ENCODE assay signal across 10 cellular contexts in genomic region chr2:234451852-234452625, GRCh38. TPM values are rescaled to one million over a fixed set of nuclear protein-coding genes. Genes with fewer than 3 reads are reported as not detected.
DNase-seq lines count a peak whose midpoint lies in the region; ATAC-seq and TF ChIP-seq lines count a peak whose summit lies in the region.
"Had no signal": no experiment of that assay in that cellular context is flagged by ENCODE, and none has a peak within 500 bp of the region (broad histone marks: within the 10 kb centered on the region; RNA-seq: fewer than 3 reads in every experiment).

No MANE protein-coding gene starts in this region.

- H3K4me3 ChIP-seq in AG04449 (ENCODE audit: low read depth, low read length) (no peak overlapping the region), WERI-Rb-1 (ENCODE audit: low read depth, low read length) (no peak overlapping the region)

- no peaks in the 10 kb centered on the region for H3K27me3 ChIP-seq in WERI-Rb-1 (ENCODE audit: insufficient read depth, low read depth, severe bottlenecking)

- H3K9me3 Mint-ChIP-seq in HFFc6, result peaks cover 10% of the 10 kb centered on the region
- H3K9me3 Mint-ChIP-seq in activated naive CD8-positive, alpha-beta T cell treated with anti-CD3 and anti-CD28 coated beads, Interleukin-2, amount 10 ng/mL, durations not matched to agents 7 days and 5 days, result no peaks in the 10 kb centered on the region

- peak; percentile 95 for DNase-seq in AG04449 (ENCODE audit: low read depth, low spot score)
- peak; percentile 86 for DNase-seq in HFFc6
- DNase-seq in activated naive CD8-positive, alpha-beta T cell treated with anti-CD3 and anti-CD28 coated beads, Interleukin-2, amount 10 ng/mL, durations not matched to agents 7 days and 5 days, result no peak
- peak; percentile 60 for DNase-seq in kidney tubule cell (ENCODE audit: low spot score)
- DNase-seq in NOMO-1 (lab: John Stamatoyannopoulos, UW; ENCODE audit: unreplicated experiment in 2 of 2), result no peak
- no peak for DNase-seq in NCI-H526 (lab: John Stamatoyannopoulos, UW)
- DNase-seq in WERI-Rb-1, result no peak
- DNase-seq: NCI-H2107 had no signal

- CTCF ChIA-PET in AG04449 (lab: Yijun Ruan, JAX), result interaction anchor here (1.1 to 1.7 kb wide), 3 partner anchors 13 to 317 kb away, joined by 4 to 5 read pairs (median 4); no protein-coding TSS in a partner anchor

- no peaks in the 10 kb centered on the region; the same call in 1 of the 2 replicates for H3K27me3 Mint-ChIP-seq in HFFc6 (ENCODE audit: insufficient read depth)
- no peaks in the 10 kb centered on the region for H3K27me3 Mint-ChIP-seq in activated naive CD8-positive, alpha-beta T cell treated with anti-CD3 and anti-CD28 coated beads, Interleukin-2, amount 10 ng/mL, durations not matched to agents 7 days and 5 days

- TF ChIP-seq CTCF in AG04449 (IDR thresholded peaks at IDR 0.05; ENCODE audit: insufficient read depth, low read length, missing control alignments), result no peak
- no peak for TF ChIP-seq CTCF in HFFc6 (IDR thresholded peaks at IDR 0.05)
- TF ChIP-seq CTCF in WERI-Rb-1 (IDR thresholded peaks at IDR 0.05; ENCODE audit: low read depth, low read length), result no peak

- peak; percentile 9 for ATAC-seq in activated naive CD8-positive, alpha-beta T cell treated with anti-CD3 and anti-CD28 coated beads, Interleukin-2, amount 10 ng/mL, durations not matched to agents 7 days and 5 days (ENCODE audit: low read depth)
- no peak for ATAC-seq in HG02678 (IDR thresholded peaks at IDR 0.05; ENCODE audit: unreplicated experiment)

- peaks cover 62% of the 10 kb centered on the region for H3K4me1 Mint-ChIP-seq in HFFc6 (ENCODE audit: low read depth)
- peaks cover 72% of the 10 kb centered on the region for H3K4me1 Mint-ChIP-seq in activated naive CD8-positive, alpha-beta T cell treated with anti-CD3 and anti-CD28 coated beads, Interleukin-2, amount 10 ng/mL, durations not matched to agents 7 days and 5 days

- H3K27ac ChIP-seq in WERI-Rb-1, result no peak overlapping the region
- H3K27ac ChIP-seq: VCaP had no signal

- POLR2A ChIA-PET in AG04449 (lab: Yijun Ruan, JAX), result interaction anchor here (0.6 to 1.3 kb wide), 6 partner anchors 12 to 200 kb away, joined by 3 to 5 read pairs (median 4); partner anchors contain the start of gene ARL4C
- POLR2A ChIA-PET in activated naive CD8-positive, alpha-beta T cell treated with anti-CD3 and anti-CD28 coated beads, Interleukin-2, amount 10 ng/mL, durations not matched to agents 7 days and 5 days (lab: Charles Lee), result interaction anchor here (0.6 to 12.8 kb wide), 24 partner anchors 8 to 462 kb away, joined by 3 to 466 read pairs (median 4); partner anchors contain the start of gene ARL4C

- H3K9me3 ChIP-seq in WERI-Rb-1 (ENCODE audit: severe bottlenecking), result no peaks in the 10 kb centered on the region

- no peaks in the 10 kb centered on the region for H3K36me3 ChIP-seq in WERI-Rb-1

- peak overlapping the region; percentile 91 for H3K27ac Mint-ChIP-seq in HFFc6
- H3K27ac Mint-ChIP-seq in activated naive CD8-positive, alpha-beta T cell treated with anti-CD3 and anti-CD28 coated beads, Interleukin-2, amount 10 ng/mL, durations not matched to agents 7 days and 5 days, result peak overlapping the region; percentile 90

- H3K36me3 Mint-ChIP-seq in HFFc6 (ENCODE audit: low read depth), result peaks cover 15% of the 10 kb centered on the region
- H3K36me3 Mint-ChIP-seq in activated naive CD8-positive, alpha-beta T cell treated with anti-CD3 and anti-CD28 coated beads, Interleukin-2, amount 10 ng/mL, durations not matched to agents 7 days and 5 days, result peaks cover 76% of the 10 kb centered on the region

- H3K4me3 Mint-ChIP-seq in HFFc6, result peak overlapping the region; percentile 51
- H3K4me3 Mint-ChIP-seq in activated naive CD8-positive, alpha-beta T cell treated with anti-CD3 and anti-CD28 coated beads, Interleukin-2, amount 10 ng/mL, durations not matched to agents 7 days and 5 days, result peak overlapping the region; percentile 91

RNA-seq across cellular contexts. Expression of gene ARL4C, which starts 44.8 kb away (rescaled TPM):
- 1 to 10 TPM; 3.6 to 6.5 (median 6.0) TPM for total RNA-seq in HFFc6 (2021; fragmentation: NEBNext Ultra II Directional; extraction: Animal tissue kit (Norgen Biotek cat#: 25700))
- 100 to 1,000 TPM; 210 to 214 TPM for total RNA-seq in activated naive CD8-positive, alpha-beta T cell treated with anti-CD3 and anti-CD28 coated beads, Interleukin-2, amount 10 ng/mL, durations not matched to agents 7 days and 5 days

Comparison
In these comparisons a context has a peak if more than half of its experiments do, and no peak if none do; other contexts are left out.
1. DNase-seq: peak in AG04449 (single experiment), HFFc6 (single experiment) and kidney tubule cell (single experiment); none in activated naive CD8-positive, alpha-beta T cell treated with anti-CD3 and anti-CD28 coated beads, Interleukin-2, amount 10 ng/mL, durations not matched to agents 7 days and 5 days (single experiment), NOMO-1 (0 of 2), NCI-H526 (0 of 2) and WERI-Rb-1 (single experiment).
2. RNA of gene ARL4C, which starts 44.8 kb away (total RNA-seq): 210 to 214 TPM in activated naive CD8-positive, alpha-beta T cell treated with anti-CD3 and anti-CD28 coated beads, Interleukin-2, amount 10 ng/mL, durations not matched to agents 7 days and 5 days; 3.6 to 6.5 TPM in HFFc6; every median in the first group is over 10 times any median in the second.